Comparison of ENCODE assay signal across 1 cellular context in the genomic region with DNA sequence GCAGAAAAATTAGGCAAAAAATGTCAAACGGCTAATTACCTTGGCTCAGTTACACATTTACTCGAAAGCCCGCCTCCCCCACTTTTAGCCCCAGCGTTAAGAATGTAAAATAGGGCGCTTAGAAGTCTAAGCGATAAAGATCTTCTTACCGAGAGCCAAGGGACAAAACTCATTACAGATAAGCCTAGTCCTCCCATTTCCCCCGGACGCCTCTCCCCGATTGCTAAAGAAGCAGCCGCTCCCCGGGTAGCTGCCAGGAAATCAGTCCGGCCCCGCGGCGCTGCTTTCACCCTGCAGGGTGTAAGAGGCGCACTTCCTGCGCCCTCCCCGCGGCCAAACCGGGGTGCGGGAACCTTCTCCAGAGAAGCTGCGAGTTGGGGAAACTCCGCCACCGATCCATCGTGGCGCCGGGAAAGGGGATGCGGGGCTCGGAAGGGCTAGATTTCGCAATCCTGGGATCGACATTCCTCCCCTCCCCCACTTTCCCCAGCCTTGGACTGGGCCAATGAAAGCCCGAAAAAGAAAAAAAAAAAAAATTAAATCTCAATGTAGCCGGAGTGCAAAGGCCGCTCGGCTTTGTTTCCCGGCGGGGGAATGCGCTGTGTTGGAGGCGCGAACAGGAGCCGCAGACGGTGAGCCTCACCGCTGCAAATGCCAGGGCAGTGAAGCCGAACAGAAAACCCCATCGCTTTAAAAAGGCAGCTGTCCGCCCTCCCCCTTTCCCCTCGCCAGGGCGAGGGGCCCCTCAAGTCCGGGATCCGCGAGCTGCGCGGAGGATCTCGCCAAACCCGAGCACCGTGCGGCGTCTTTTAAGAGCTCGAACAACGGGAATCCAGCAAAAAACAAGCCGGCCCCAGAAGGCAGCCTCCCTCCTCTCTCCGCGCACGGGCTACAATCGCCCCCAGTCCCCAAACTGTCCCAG.
TF ChIP-seq lines count a peak whose summit lies in the region.

No MANE protein-coding gene starts in this region.

TF ChIP-seq in HepG2, 621 proteins besides CTCF, POLR2A, EP300 and RAD21 (continued from another document):
- TF ChIP-seq, protein P1, sequence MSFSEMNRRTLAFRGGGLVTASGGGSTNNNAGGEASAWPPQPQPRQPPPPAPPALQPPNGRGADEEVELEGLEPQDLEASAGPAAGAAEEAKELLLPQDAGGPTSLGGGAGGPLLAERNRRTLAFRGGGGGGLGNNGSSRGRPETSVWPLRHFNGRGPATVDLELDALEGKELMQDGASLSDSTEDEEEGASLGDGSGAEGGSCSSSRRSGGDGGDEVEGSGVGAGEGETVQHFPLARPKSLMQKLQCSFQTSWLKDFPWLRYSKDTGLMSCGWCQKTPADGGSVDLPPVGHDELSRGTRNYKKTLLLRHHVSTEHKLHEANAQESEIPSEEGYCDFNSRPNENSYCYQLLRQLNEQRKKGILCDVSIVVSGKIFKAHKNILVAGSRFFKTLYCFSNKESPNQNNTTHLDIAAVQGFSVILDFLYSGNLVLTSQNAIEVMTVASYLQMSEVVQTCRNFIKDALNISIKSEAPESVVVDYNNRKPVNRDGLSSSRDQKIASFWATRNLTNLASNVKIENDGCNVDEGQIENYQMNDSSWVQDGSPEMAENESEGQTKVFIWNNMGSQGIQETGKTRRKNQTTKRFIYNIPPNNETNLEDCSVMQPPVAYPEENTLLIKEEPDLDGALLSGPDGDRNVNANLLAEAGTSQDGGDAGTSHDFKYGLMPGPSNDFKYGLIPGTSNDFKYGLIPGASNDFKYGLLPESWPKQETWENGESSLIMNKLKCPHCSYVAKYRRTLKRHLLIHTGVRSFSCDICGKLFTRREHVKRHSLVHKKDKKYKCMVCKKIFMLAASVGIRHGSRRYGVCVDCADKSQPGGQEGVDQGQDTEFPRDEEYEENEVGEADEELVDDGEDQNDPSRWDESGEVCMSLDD (CRISPR knock-in tag; IDR thresholded peaks at IDR 0.05; ENCODE audit: borderline replicate concordance): peak; percentile 84; the same call in 1 of the 2 replicates
- TF ChIP-seq KDM6A (CRISPR knock-in tag; IDR thresholded peaks at IDR 0.05; ENCODE audit: low read depth) (peak; percentile 64), MBD4 (IDR thresholded peaks at IDR 0.05; ENCODE audit: borderline replicate concordance, low read length) (no peak), HDAC6 (IDR thresholded peaks at IDR 0.05; ENCODE audit: low read depth, low read length) (no peak), ZNF30 (CRISPR knock-in tag; IDR thresholded peaks at IDR 0.05) (no peak), RAD51 (IDR thresholded peaks at IDR 0.05; ENCODE audit: borderline replicate concordance) (no peak), PAX8 (CRISPR knock-in tag; IDR thresholded peaks at IDR 0.05; ENCODE audit: borderline replicate concordance) (no peak), POLR2AphosphoS5 (IDR thresholded peaks at IDR 0.05; ENCODE audit: low read depth, low read length) (peak; percentile 45; the same call in 1 of the 2 replicates), ZNF549 (CRISPR knock-in tag; IDR thresholded peaks at IDR 0.05) (no peak), LCORL (IDR thresholded peaks at IDR 0.05) (no peak), LCORL (CRISPR knock-in tag; IDR thresholded peaks at IDR 0.05) (no peak; the same call in 1 of the 2 replicates), ZFP36L1 (CRISPR knock-in tag; IDR thresholded peaks at IDR 0.05) (no peak), ZNF441 (CRISPR knock-in tag; IDR thresholded peaks at IDR 0.05; ENCODE audit: borderline replicate concordance) (no peak), KLF15 (CRISPR knock-in tag; IDR thresholded peaks at IDR 0.05; ENCODE audit: borderline replicate concordance) (no peak), KDM5B (CRISPR knock-in tag; IDR thresholded peaks at IDR 0.05; ENCODE audit: borderline replicate concordance) (peak; percentile 26; the same call in 1 of the 2 replicates), MXD4 (CRISPR knock-in tag; IDR thresholded peaks at IDR 0.05) (0 out of 2 replicates have a peak, but pooled peaks have one; percentile 12), ZNF879 (CRISPR knock-in tag; IDR thresholded peaks at IDR 0.05) (no peak), KLF9 (CRISPR knock-in tag; IDR thresholded peaks at IDR 0.05; ENCODE audit: low read depth) (0 out of 2 replicates have a peak, but pooled peaks have one; percentile 10), FOSL2 (CRISPR knock-in tag; IDR thresholded peaks at IDR 0.05) (0 out of 2 replicates have a peak, but pooled peaks have one; percentile 6), MZF1 (CRISPR knock-in tag; IDR thresholded peaks at IDR 0.05; ENCODE audit: borderline replicate concordance) (no peak), ZSCAN22 (CRISPR knock-in tag; IDR thresholded peaks at IDR 0.05) (no peak)
- TF ChIP-seq, protein P2, sequence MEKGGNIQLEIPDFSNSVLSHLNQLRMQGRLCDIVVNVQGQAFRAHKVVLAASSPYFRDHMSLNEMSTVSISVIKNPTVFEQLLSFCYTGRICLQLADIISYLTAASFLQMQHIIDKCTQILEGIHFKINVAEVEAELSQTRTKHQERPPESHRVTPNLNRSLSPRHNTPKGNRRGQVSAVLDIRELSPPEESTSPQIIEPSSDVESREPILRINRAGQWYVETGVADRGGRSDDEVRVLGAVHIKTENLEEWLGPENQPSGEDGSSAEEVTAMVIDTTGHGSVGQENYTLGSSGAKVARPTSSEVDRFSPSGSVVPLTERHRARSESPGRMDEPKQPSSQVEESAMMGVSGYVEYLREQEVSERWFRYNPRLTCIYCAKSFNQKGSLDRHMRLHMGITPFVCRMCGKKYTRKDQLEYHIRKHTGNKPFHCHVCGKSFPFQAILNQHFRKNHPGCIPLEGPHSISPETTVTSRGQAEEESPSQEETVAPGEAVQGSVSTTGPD (CRISPR knock-in tag; IDR thresholded peaks at IDR 0.05): no peak
- TF ChIP-seq, protein P3, sequence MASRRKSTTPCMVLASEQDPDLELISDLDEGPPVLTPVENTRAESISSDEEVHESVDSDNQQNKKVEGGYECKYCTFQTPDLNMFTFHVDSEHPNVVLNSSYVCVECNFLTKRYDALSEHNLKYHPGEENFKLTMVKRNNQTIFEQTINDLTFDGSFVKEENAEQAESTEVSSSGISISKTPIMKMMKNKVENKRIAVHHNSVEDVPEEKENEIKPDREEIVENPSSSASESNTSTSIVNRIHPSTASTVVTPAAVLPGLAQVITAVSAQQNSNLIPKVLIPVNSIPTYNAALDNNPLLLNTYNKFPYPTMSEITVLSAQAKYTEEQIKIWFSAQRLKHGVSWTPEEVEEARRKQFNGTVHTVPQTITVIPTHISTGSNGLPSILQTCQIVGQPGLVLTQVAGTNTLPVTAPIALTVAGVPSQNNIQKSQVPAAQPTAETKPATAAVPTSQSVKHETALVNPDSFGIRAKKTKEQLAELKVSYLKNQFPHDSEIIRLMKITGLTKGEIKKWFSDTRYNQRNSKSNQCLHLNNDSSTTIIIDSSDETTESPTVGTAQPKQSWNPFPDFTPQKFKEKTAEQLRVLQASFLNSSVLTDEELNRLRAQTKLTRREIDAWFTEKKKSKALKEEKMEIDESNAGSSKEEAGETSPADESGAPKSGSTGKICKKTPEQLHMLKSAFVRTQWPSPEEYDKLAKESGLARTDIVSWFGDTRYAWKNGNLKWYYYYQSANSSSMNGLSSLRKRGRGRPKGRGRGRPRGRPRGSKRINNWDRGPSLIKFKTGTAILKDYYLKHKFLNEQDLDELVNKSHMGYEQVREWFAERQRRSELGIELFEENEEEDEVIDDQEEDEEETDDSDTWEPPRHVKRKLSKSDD (CRISPR knock-in tag; IDR thresholded peaks at IDR 0.05; ENCODE audit: low read depth): 0 out of 2 replicates have a peak, but pooled peaks have one; percentile 38
- TF ChIP-seq, protein P4, sequence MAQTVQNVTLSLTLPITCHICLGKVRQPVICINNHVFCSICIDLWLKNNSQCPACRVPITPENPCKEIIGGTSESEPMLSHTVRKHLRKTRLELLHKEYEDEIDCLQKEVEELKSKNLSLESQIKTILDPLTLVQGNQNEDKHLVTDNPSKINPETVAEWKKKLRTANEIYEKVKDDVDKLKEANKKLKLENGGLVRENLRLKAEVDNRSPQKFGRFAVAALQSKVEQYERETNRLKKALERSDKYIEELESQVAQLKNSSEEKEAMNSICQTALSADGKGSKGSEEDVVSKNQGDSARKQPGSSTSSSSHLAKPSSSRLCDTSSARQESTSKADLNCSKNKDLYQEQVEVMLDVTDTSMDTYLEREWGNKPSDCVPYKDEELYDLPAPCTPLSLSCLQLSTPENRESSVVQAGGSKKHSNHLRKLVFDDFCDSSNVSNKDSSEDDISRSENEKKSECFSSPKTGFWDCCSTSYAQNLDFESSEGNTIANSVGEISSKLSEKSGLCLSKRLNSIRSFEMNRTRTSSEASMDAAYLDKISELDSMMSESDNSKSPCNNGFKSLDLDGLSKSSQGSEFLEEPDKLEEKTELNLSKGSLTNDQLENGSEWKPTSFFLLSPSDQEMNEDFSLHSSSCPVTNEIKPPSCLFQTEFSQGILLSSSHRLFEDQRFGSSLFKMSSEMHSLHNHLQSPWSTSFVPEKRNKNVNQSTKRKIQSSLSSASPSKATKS (CRISPR knock-in tag; IDR thresholded peaks at IDR 0.05): peak; percentile 32; the same call in 1 of the 2 replicates
- TF ChIP-seq, protein P5, sequence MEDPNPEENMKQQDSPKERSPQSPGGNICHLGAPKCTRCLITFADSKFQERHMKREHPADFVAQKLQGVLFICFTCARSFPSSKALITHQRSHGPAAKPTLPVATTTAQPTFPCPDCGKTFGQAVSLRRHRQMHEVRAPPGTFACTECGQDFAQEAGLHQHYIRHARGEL (CRISPR knock-in tag; IDR thresholded peaks at IDR 0.05): no peak
- TF ChIP-seq, protein P6, sequence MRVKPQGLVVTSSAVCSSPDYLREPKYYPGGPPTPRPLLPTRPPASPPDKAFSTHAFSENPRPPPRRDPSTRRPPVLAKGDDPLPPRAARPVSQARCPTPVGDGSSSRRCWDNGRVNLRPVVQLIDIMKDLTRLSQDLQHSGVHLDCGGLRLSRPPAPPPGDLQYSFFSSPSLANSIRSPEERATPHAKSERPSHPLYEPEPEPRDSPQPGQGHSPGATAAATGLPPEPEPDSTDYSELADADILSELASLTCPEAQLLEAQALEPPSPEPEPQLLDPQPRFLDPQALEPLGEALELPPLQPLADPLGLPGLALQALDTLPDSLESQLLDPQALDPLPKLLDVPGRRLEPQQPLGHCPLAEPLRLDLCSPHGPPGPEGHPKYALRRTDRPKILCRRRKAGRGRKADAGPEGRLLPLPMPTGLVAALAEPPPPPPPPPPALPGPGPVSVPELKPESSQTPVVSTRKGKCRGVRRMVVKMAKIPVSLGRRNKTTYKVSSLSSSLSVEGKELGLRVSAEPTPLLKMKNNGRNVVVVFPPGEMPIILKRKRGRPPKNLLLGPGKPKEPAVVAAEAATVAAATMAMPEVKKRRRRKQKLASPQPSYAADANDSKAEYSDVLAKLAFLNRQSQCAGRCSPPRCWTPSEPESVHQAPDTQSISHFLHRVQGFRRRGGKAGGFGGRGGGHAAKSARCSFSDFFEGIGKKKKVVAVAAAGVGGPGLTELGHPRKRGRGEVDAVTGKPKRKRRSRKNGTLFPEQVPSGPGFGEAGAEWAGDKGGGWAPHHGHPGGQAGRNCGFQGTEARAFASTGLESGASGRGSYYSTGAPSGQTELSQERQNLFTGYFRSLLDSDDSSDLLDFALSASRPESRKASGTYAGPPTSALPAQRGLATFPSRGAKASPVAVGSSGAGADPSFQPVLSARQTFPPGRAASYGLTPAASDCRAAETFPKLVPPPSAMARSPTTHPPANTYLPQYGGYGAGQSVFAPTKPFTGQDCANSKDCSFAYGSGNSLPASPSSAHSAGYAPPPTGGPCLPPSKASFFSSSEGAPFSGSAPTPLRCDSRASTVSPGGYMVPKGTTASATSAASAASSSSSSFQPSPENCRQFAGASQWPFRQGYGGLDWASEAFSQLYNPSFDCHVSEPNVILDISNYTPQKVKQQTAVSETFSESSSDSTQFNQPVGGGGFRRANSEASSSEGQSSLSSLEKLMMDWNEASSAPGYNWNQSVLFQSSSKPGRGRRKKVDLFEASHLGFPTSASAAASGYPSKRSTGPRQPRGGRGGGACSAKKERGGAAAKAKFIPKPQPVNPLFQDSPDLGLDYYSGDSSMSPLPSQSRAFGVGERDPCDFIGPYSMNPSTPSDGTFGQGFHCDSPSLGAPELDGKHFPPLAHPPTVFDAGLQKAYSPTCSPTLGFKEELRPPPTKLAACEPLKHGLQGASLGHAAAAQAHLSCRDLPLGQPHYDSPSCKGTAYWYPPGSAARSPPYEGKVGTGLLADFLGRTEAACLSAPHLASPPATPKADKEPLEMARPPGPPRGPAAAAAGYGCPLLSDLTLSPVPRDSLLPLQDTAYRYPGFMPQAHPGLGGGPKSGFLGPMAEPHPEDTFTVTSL (CRISPR knock-in tag; IDR thresholded peaks at IDR 0.05; ENCODE audit: borderline replicate concordance): 0 out of 2 replicates have a peak, but pooled peaks have one; percentile 22
